Comparison of ENCODE assay signal across 20 cellular contexts in genomic region chr22:48760481-48761238, GRCh38.
DNase-seq lines count a peak whose midpoint lies in the region; ATAC-seq and TF ChIP-seq lines count a peak whose summit lies in the region.
"Had no signal": no experiment of that assay in that cellular context is flagged by ENCODE, and none has a peak within 500 bp of the region (broad histone marks: within the 10 kb centered on the region; RNA-seq: fewer than 3 reads in every experiment).

No MANE protein-coding gene starts in this region.

- H3K27ac Mint-ChIP-seq in H9 (no peak overlapping the region), endothelial cell (ENCODE audit: unreplicated experiment) (no peak overlapping the region)
- H3K27ac Mint-ChIP-seq: activated naive CD4-positive, alpha-beta T cell treated with anti-CD3 and anti-CD28 coated beads, Interleukin-2, amount 50 U/mL, for 24 hours; CD8-positive, alpha-beta memory T cell had no signal

- no peaks in the 10 kb centered on the region for H3K4me1 ChIP-seq in BE2C
- H3K4me1 ChIP-seq in H9 (ENCODE audit: insufficient read depth, low read length): no peaks in the 10 kb centered on the region

- H3K4me1 Mint-ChIP-seq in H9: no peaks in the 10 kb centered on the region
- H3K4me1 Mint-ChIP-seq in endothelial cell (ENCODE audit: unreplicated experiment): peaks cover 8% of the 10 kb centered on the region
- H3K4me1 Mint-ChIP-seq: activated naive CD4-positive, alpha-beta T cell treated with anti-CD3 and anti-CD28 coated beads, Interleukin-2, amount 50 U/mL, for 24 hours; CD8-positive, alpha-beta memory T cell had no signal

- H4K5ac ChIP-seq in H9 (ENCODE audit: insufficient read length, low read depth, low read length): no peak overlapping the region

- in situ Hi-C loops in brain microvascular endothelial cell (cut with HindIII; ENCODE audit: low pct_ligation_motif_present, low sequenced_read_pairs): no loop called here

- no peak overlapping the region for H3K23ac ChIP-seq in H9 (ENCODE audit: insufficient read length, low read depth, low read length)

- no peak overlapping the region for H2BK20ac ChIP-seq in H9 (ENCODE audit: low read depth, low read length, poor library complexity, severe bottlenecking)

- H3K4me3 Mint-ChIP-seq in H9 (no peak overlapping the region), endothelial cell (ENCODE audit: unreplicated experiment) (no peak overlapping the region)
- H3K4me3 Mint-ChIP-seq: activated naive CD4-positive, alpha-beta T cell treated with anti-CD3 and anti-CD28 coated beads, Interleukin-2, amount 50 U/mL, for 24 hours; CD8-positive, alpha-beta memory T cell had no signal

- H3K9me3 ChIP-seq in BE2C: no peaks in the 10 kb centered on the region
- H3K9me3 ChIP-seq in H9 (ENCODE audit: control insufficient read depth, low read depth, low read length): no peaks in the 10 kb centered on the region

- no peak overlapping the region for H3K9ac ChIP-seq in H9 (ENCODE audit: extremely low read depth, insufficient read length, low read length)

- H3K27me3 Mint-ChIP-seq in H9 (ENCODE audit: low read depth) (peaks cover 7% of the 10 kb centered on the region), endothelial cell (ENCODE audit: unreplicated experiment) (peaks cover 9% of the 10 kb centered on the region)

- no peak overlapping the region for H3K18ac ChIP-seq in H9 (ENCODE audit: insufficient read length, low read depth, low read length)

- DNase-seq in BE2C (peak; percentile 1), H9 (peak; percentile 12), endothelial cell (ENCODE audit: low spot score) (peak; percentile 2), omental fat pad (ENCODE audit: low spot score) (peak; percentile 13), brain microvascular endothelial cell (no peak), hippocampal formation (lab: John Stamatoyannopoulos, UW) (no peak)
- DNase-seq: activated CD4-positive, alpha-beta T cell treated with anti-CD3 and anti-CD28 coated beads, Interleukin-2, amount 50 U/mL, for 48 hours; activated T-cell treated with anti-CD3 and anti-CD28 coated beads, Interleukin-2, amount 50 U/mL, for 48 hours; DMS79; NCI-H146; NCI-H69; SHP77; stimulated activated CD4-positive, alpha-beta T cell treated with anti-CD3 and anti-CD28 coated beads, Interleukin-1b, Interleukin-23, amount 100 ng/mL, for 48 hours; stimulated activated naive CD4-positive, alpha-beta T cell treated with Interleukin-2 at 50 U/mL for 16 hours; trophoblast cell had no signal

- H2AFZ ChIP-seq in H9 (ENCODE audit: low read length): no peak overlapping the region

- H3K36me3 Mint-ChIP-seq in H9 (ENCODE audit: insufficient read depth in 1 of 3, low read depth in 3 of 3): no peaks in the 10 kb centered on the region; a peak in 3 of 7 replicates
- no peaks in the 10 kb centered on the region for H3K36me3 Mint-ChIP-seq in endothelial cell (ENCODE audit: low read depth, unreplicated experiment)
- H3K36me3 Mint-ChIP-seq: activated naive CD4-positive, alpha-beta T cell treated with anti-CD3 and anti-CD28 coated beads, Interleukin-2, amount 50 U/mL, for 24 hours; CD8-positive, alpha-beta memory T cell had no signal

- H2AK5ac ChIP-seq in H9 (ENCODE audit: insufficient read length, low read length): no peak overlapping the region

- TF ChIP-seq CTCF in BE2C (IDR thresholded peaks at IDR 0.05; ENCODE audit: low read depth, low read length) (no peak), H9 (conservative IDR thresholded peaks at IDR 0.05) (no peak), endothelial cell (IDR thresholded peaks at IDR 0.05; ENCODE audit: unreplicated experiment) (no peak), omental fat pad (IDR thresholded peaks at IDR 0.05) (no peak), brain microvascular endothelial cell (IDR thresholded peaks at IDR 0.05; ENCODE audit: low read depth, low read length, missing control alignments) (no peak)

- no peak overlapping the region for H4K91ac ChIP-seq in H9 (ENCODE audit: insufficient read length, low read depth, low read length)

- no peak overlapping the region for H3K27ac ChIP-seq in H9 (ENCODE audit: insufficient read length, low read depth, low read length)
- H3K27ac ChIP-seq in brain microvascular endothelial cell: no peak overlapping the region

- H3K4ac ChIP-seq in H9 (ENCODE audit: low read depth, low read length): no peak overlapping the region

- H2BK120ac ChIP-seq in H9 (ENCODE audit: low read depth, low read length, poor library complexity, severe bottlenecking): no peak overlapping the region

- WGBS in H9 (ENCODE audit: extremely low coverage, insufficient read length, low lambda C conversion rate): no CpG with 5 or more reads among the region's 15 CpGs

- H3K9me3 Mint-ChIP-seq in H9 (peaks cover 5 to 10% of the 10 kb centered on the region in 2 experiments; a peak in 4 of 5 replicates), endothelial cell (ENCODE audit: unreplicated experiment) (no peaks in the 10 kb centered on the region)
- H3K9me3 Mint-ChIP-seq: activated naive CD4-positive, alpha-beta T cell treated with anti-CD3 and anti-CD28 coated beads, Interleukin-2, amount 50 U/mL, for 24 hours had no signal

- H3K4me2 ChIP-seq in H9 (ENCODE audit: insufficient read depth, insufficient read length, low read length): no peak overlapping the region

- no peak overlapping the region for H3K56ac ChIP-seq in H9 (ENCODE audit: insufficient read length, low read depth, low read length)

- H3K36me3 ChIP-seq in BE2C: no peaks in the 10 kb centered on the region
- H3K36me3 ChIP-seq in brain microvascular endothelial cell (replicated peaks): no peaks in the 10 kb centered on the region

- H3K14ac ChIP-seq in H9 (ENCODE audit: insufficient read depth, low read length): no peak overlapping the region

- H2BK15ac ChIP-seq in H9 (ENCODE audit: low read depth, low read length): no peak overlapping the region

- H4K20me1 ChIP-seq in H9 (ENCODE audit: control insufficient read depth, insufficient read depth, insufficient read length): no peaks in the 10 kb centered on the region

- no peak for ATAC-seq in omental fat pad (ENCODE audit: low FRiP score)
- ATAC-seq in GM18498 (IDR thresholded peaks at IDR 0.05; ENCODE audit: unreplicated experiment): no peak
- ATAC-seq in HG02571 (IDR thresholded peaks at IDR 0.05; ENCODE audit: unreplicated experiment): no peak
- ATAC-seq: K562 had no signal

- no peak overlapping the region for H4K8ac ChIP-seq in H9 (replicated peaks; ENCODE audit: insufficient read length, low read depth, low read length)

- no peak overlapping the region for H3T11ph ChIP-seq in H9 (ENCODE audit: low read length)

- H3K4me3 ChIP-seq in BE2C (ENCODE audit: low read depth, low read length) (no peak overlapping the region), brain microvascular endothelial cell (ENCODE audit: low read depth, low read length) (no peak overlapping the region)
- H3K4me3 ChIP-seq: K562 had no signal

- no peaks in the 10 kb centered on the region for H3K79me2 ChIP-seq in H9 (ENCODE audit: insufficient read depth, low read length)

- no peaks in the 10 kb centered on the region for H3K79me1 ChIP-seq in H9 (ENCODE audit: insufficient read depth, low read depth, low read length, poor library complexity, severe bottlenecking)

- H3K27me3 ChIP-seq in BE2C: no peaks in the 10 kb centered on the region
- H3K27me3 ChIP-seq in H9 (ENCODE audit: insufficient read depth, low read length): no peaks in the 10 kb centered on the region
- H3K27me3 ChIP-seq in brain microvascular endothelial cell (replicated peaks): no peaks in the 10 kb centered on the region

- H3K23me2 ChIP-seq in H9 (ENCODE audit: insufficient read length, low read depth, low read length, poor library complexity, severe bottlenecking): no peaks in the 10 kb centered on the region

- no peak overlapping the region for H2BK5ac ChIP-seq in H9 (ENCODE audit: insufficient read length, low read length)

- no peak overlapping the region for H2BK12ac ChIP-seq in H9 (ENCODE audit: insufficient read length, low read depth, low read length)

Comparison
In these comparisons a context has a peak if more than half of its experiments do, and no peak if none do; other contexts are left out.
1. DNase-seq: peak in BE2C (single experiment), H9 (single experiment), endothelial cell (single experiment) and omental fat pad (single experiment); none in brain microvascular endothelial cell (single experiment) and hippocampal formation (0 of 2).